22 cellular contexts compared by ENCODE assay signal in the genomic region with DNA sequence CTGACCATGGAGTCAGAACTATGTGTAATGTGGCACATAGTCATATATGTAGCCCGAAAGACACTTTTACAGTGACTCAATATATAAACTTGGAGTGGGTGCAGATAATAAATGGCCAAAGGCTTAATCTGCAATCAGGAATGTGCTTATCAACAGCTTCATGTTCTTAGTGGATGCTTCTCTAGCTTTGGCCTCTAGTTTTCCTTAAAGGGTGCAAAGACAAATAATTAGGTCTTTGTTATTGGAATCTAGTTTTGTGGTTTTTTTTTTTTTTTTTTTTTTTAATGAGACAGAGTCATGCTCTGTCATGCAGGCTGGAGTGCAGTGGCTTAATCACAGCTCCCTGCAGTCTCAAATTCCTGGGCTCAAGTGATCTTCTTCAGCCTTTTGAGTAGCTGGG.
DNase-seq lines count a peak whose midpoint lies in the region; ATAC-seq, FAIRE-seq and TF ChIP-seq lines count a peak whose summit lies in the region.
"Had no signal": no experiment of that assay in that cellular context is flagged by ENCODE, and none has a peak within 500 bp of the region (broad histone marks: within the 10 kb centered on the region; RNA-seq: fewer than 3 reads in every experiment).

No MANE protein-coding gene starts in this region.

- TF ChIP-seq POLR2A in H1 (IDR thresholded peaks at IDR 0.05; ENCODE audit: control extremely low read depth in 1 of 2, low read depth in 2 of 2, low read length in 2 of 2), result no peak

- no peak overlapping the region for H4K91ac ChIP-seq in H1 (replicated peaks; ENCODE audit: insufficient read length, low read length)

- peaks cover 5 to 12% (median 6%) of the 10 kb centered on the region in 4 experiments; a peak in 5 of 7 replicates for H3K4me1 ChIP-seq in H1 (replicated peaks in 1 of 4; ENCODE audit: control insufficient read depth in 3 of 4, insufficient read depth in 4 of 4, low read length in 3 of 4)
- H3K4me1 ChIP-seq: BLaER1 treated with 17β-estradiol and CSF1 and Interleukin-3, amounts not matched to agents 10 nM and 100 nM had no signal

- H2BK15ac ChIP-seq in H1 (ENCODE audit: low read length), result no peak overlapping the region

- no peak overlapping the region for H4K8ac ChIP-seq in H1 (ENCODE audit: extremely low read depth, insufficient read depth, low read length)

- H2BK12ac ChIP-seq in H1 (ENCODE audit: low read depth, low read length), result no peak overlapping the region

- CTCF ChIA-PET in H1 (lab: Charles Lee; ENCODE audit: partially characterized antibody), result no interaction called here

- no peak for TF ChIP-seq RAD21 in H1 (IDR thresholded peaks at IDR 0.05 in 1 of 2, conservative IDR thresholded peaks at IDR 0.05 in 1 of 2; ENCODE audit: low read depth in 2 of 2, low read length in 2 of 2)

- no peak for TF ChIP-seq EP300 in H1 (IDR thresholded peaks at IDR 0.05; ENCODE audit: borderline replicate concordance in 1 of 2, low read depth in 2 of 2, low read length in 2 of 2)

- H3K18ac ChIP-seq in H1 (ENCODE audit: extremely low read depth, low read length), result no peak overlapping the region

- ATAC-seq in GM18873 (IDR thresholded peaks at IDR 0.05; ENCODE audit: low FRiP score, unreplicated experiment) (no peak), HG03439 (IDR thresholded peaks at IDR 0.05; ENCODE audit: unreplicated experiment) (no peak)
- ATAC-seq: GM12878, HepG2, SK-N-SH treated with all-trans-retinoic acid at 6 μM for 48 hours had no signal

- no peak overlapping the region for H2BK120ac ChIP-seq in H1 (replicated peaks; ENCODE audit: low read depth, low read length)

- FAIRE-seq in H1 (lab: Jason Lieb, UNC), result no peak
- FAIRE-seq: GM12878, GM19239, HepG2 had no signal

- H3K36me3 ChIP-seq in H1 (ENCODE audit: control insufficient read depth in 2 of 4, insufficient read depth in 4 of 4, low read length in 3 of 4), result no peaks in the 10 kb centered on the region; a peak in 1 of 8 replicates
- H3K36me3 ChIP-seq: BLaER1 treated with 17β-estradiol and CSF1 and Interleukin-3, amounts not matched to agents 10 nM and 100 nM had no signal

- no peaks in the 10 kb centered on the region for H4K20me1 ChIP-seq in H1 (replicated peaks in 1 of 2; ENCODE audit: control insufficient read depth in 1 of 2, insufficient read depth in 2 of 2, low read length in 2 of 2)
- H4K20me1 ChIP-seq: BLaER1 treated with 17β-estradiol and CSF1 and Interleukin-3, amounts not matched to agents 10 nM and 100 nM had no signal

- H3K4me2 ChIP-seq in H1 (ENCODE audit: insufficient read depth in 1 of 2, low read depth in 2 of 2, low read length in 2 of 2), result no peak overlapping the region
- H3K4me2 ChIP-seq: BLaER1 treated with 17β-estradiol and CSF1 and Interleukin-3, amounts not matched to agents 10 nM and 100 nM had no signal

- no peak overlapping the region for H3K4me3 ChIP-seq in H1 (ENCODE audit: extremely low read depth in 1 of 4, insufficient read depth in 2 of 4, low read depth in 3 of 4, low read length in 4 of 4)
- H3K4me3 ChIP-seq: BLaER1 treated with 17β-estradiol and CSF1 and Interleukin-3, amounts not matched to agents 10 nM and 100 nM; GM12878 had no signal

- H3K14ac ChIP-seq in H1 (ENCODE audit: insufficient read length), result no peak overlapping the region

- no peak overlapping the region for H2AK5ac ChIP-seq in H1 (ENCODE audit: low read depth, low read length)

- H3K56ac ChIP-seq in H1 (replicated peaks; ENCODE audit: insufficient read length, low read depth, low read length), result no peak overlapping the region

- DNase-seq in EH (ENCODE audit: low read depth) (peak; percentile 76), NCI-H226 (peak; percentile 70), H1 (ENCODE audit: low read depth in 1 of 2, low spot score in 2 of 2) (no peak), kidney tubule cell (ENCODE audit: low spot score) (peak; percentile 39), SIG-M5 treated with dmso at 0.1 percent for 504 hours (lab: John Stamatoyannopoulos, UW; ENCODE audit: unreplicated experiment) (no peak)
- DNase-seq: CD8-positive, alpha-beta memory T cell; DMS79 treated with DMSO at 0.1 percent for 48 hours; GOT3; KG1; MV-4-11; NCI-H1694 treated with DMSO at 0.1 percent for 48 hours; NCI-H510A treated with DMSO at 0.1 percent for 48 hours; NCI-H82; OCI-M1; SHP77 had no signal

- TF ChIP-seq CTCF in H1 (IDR thresholded peaks at IDR 0.05; ENCODE audit: control extremely low read depth in 1 of 3, insufficient read depth in 1 of 3, low read depth in 1 of 3, low read length in 3 of 3), result no peak

- POLR2A ChIA-PET in H1 (lab: Charles Lee; ENCODE audit: partially characterized antibody), result no interaction called here

- H3K27ac ChIP-seq in H1 (ENCODE audit: low read depth, low read length), result no peak overlapping the region
- H3K27ac ChIP-seq: BLaER1 treated with 17β-estradiol and CSF1 and Interleukin-3, amounts not matched to agents 10 nM and 100 nM had no signal

- no peak overlapping the region for H2AFZ ChIP-seq in H1 (ENCODE audit: low read length)

- no peak overlapping the region for H4K5ac ChIP-seq in H1 (ENCODE audit: insufficient read length, low read depth, low read length)

- H3K79me1 ChIP-seq in H1 (ENCODE audit: low read depth, low read length), result no peaks in the 10 kb centered on the region

- H2BK5ac ChIP-seq in H1 (ENCODE audit: low read depth, low read length), result no peak overlapping the region

- no peaks in the 10 kb centered on the region for H3K79me2 ChIP-seq in H1 (ENCODE audit: control insufficient read depth in 1 of 2, insufficient read depth in 2 of 2, low read length in 2 of 2)

- H3K23ac ChIP-seq in H1 (ENCODE audit: insufficient read length), result no peak overlapping the region

- 83% methylated on average over 1 of the region's 1 CpG; no CpG with 5 or more reads in 1 of the 2 experiments for WGBS in H1 (ENCODE audit: extremely low coverage in 1 of 2, insufficient coverage in 1 of 2, insufficient read length in 1 of 2, insufficient replicate concordance in 2 of 2, low coverage in 1 of 2, low lambda C conversion rate in 2 of 2, missing lambda C conversion rate in 1 of 2), 2 experiments

- 0 out of 2 replicates have a peak overlapping the region, but pooled peaks have one; percentile 28 for H2BK20ac ChIP-seq in H1 (ENCODE audit: low read length)

- H3K9me3 ChIP-seq in H1 (ENCODE audit: insufficient read depth in 2 of 2, low read depth in 1 of 2, low read length in 1 of 2), result peaks cover 2 to 4% of the 10 kb centered on the region in 2 experiments; a peak in 1 of 4 replicates
- H3K9me3 ChIP-seq: BLaER1 treated with 17β-estradiol and CSF1 and Interleukin-3, amounts not matched to agents 10 nM and 100 nM had no signal

- no peak overlapping the region for H3K4ac ChIP-seq in H1 (replicated peaks; ENCODE audit: insufficient read length, low read depth, low read length)

- H3K27me3 ChIP-seq in H1 (replicated peaks in 1 of 4; ENCODE audit: control insufficient read depth in 3 of 4, extremely low read depth in 1 of 4, insufficient read depth in 3 of 4, low read length in 3 of 4), result no peaks in the 10 kb centered on the region
- H3K27me3 ChIP-seq: BLaER1 treated with 17β-estradiol and CSF1 and Interleukin-3, amounts not matched to agents 10 nM and 100 nM had no signal

- H3K9ac ChIP-seq in H1 (replicated peaks in 1 of 4; ENCODE audit: extremely low read depth in 1 of 4, low read depth in 3 of 4, low read length in 3 of 4), result no peak overlapping the region
- H3K9ac ChIP-seq: BLaER1 treated with 17β-estradiol and CSF1 and Interleukin-3, amounts not matched to agents 10 nM and 100 nM had no signal

- H3K23me2 ChIP-seq in H1 (ENCODE audit: low read depth, low read length), result no peaks in the 10 kb centered on the region

TF ChIP-seq in H1, 55 proteins besides CTCF, POLR2A, EP300 and RAD21:
- TF ChIP-seq CTBP2 (IDR thresholded peaks at IDR 0.05; ENCODE audit: borderline replicate concordance, insufficient read depth, insufficient read length, low read length) (no peak), EGR1 (IDR thresholded peaks at IDR 0.05; ENCODE audit: borderline replicate concordance, low read depth, low read length) (no peak), POLR2AphosphoS5 (IDR thresholded peaks at IDR 0.05; ENCODE audit: low read depth, low read length) (no peak), GTF2F1 (IDR thresholded peaks at IDR 0.05; ENCODE audit: borderline replicate concordance, low read depth, low read length) (no peak), SP4 (IDR thresholded peaks at IDR 0.05; ENCODE audit: low read length) (no peak), RNF2 (IDR thresholded peaks at IDR 0.05; ENCODE audit: borderline replicate concordance, low read depth, low read length, missing control alignments, poor library complexity, severe bottlenecking) (no peak), CHD1 (IDR thresholded peaks at IDR 0.05; ENCODE audit: low read depth, low read length) (no peak), BACH1 (IDR thresholded peaks at IDR 0.05; ENCODE audit: low read length) (no peak), SIN3A (conservative IDR thresholded peaks at IDR 0.05 in 1 of 2, IDR thresholded peaks at IDR 0.05 in 1 of 2; ENCODE audit: low read depth in 1 of 2, low read length in 2 of 2) (no peak)

Comparison
In these comparisons a context has a peak if more than half of its experiments do, and no peak if none do; other contexts are left out.
1. DNase-seq: peak in EH (single experiment), NCI-H226 (single experiment) and kidney tubule cell (single experiment); none in H1 (0 of 2) and SIG-M5 treated with dmso at 0.1 percent for 504 hours (single experiment).